ENCODE assay signal across 22 cellular contexts in the genomic region with DNA sequence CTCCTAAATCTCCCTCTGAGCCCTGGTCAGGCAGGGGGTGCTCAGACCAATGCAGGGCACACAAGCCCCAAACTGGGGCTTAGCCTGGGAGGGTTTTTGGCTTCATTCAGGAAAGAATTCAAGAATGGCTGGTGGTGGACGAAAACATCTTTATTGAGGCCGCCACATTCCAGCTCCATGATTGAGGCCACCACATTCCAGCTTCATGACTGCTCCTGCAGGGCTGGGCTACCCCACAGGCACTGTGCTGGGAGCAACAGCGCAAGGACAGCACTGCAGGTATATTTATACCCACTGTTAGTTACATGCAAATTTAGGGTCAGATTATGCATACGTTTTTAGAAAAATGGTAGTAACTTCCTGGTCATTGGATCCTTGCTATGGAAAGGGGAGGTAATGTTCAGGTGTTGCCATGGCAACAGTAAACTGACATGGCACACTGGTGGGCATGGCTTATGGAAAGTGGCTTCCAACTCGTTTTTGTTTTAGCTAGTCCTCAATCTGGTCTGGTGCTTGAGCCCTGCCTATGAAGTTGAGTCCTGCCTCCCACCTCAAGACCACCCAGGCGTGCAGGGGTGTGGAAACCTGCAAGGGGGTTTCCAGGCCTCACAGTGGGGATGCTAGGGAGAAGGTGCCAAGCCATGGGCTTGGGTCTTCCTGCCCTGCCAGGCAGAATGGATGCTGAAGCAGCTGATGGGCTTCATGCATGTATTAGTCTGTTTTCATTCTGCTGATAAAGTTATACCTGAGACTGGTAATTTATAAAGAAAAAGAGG.
"Had no signal": no experiment of that assay in that cellular context is flagged by ENCODE, and none has a peak within 500 bp of the region (broad histone marks: within the 10 kb centered on the region; RNA-seq: fewer than 3 reads in every experiment).

No MANE protein-coding gene starts in this region.

- ATAC-seq: activated T-cell treated with anti-CD3 and anti-CD28 coated beads, Interleukin-2, amount 50 U/mL, for 4 hours; activated T-helper 17 cell treated with anti-CD3 and anti-CD28 coated beads, Interleukin-2, amount 50 U/mL, for 72 hours; foreskin keratinocyte; left lobe of liver; lower lobe of right lung; natural killer cell had no signal

- DNase-seq: activated CD4-positive, alpha-beta memory T cell treated with anti-CD3 and anti-CD28 coated beads for 36 hours; activated CD4-positive, alpha-beta T cell treated with anti-CD3 and anti-CD28 coated beads, Interleukin-2, amount 10 ng/mL, durations not matched to agents 24 days and 14 days; activated CD4-positive, CD25-positive, alpha-beta regulatory T cell treated with anti-CD3 and anti-CD28 coated beads, Interleukin-2, amount 50 U/mL, for 72 hours; activated gamma-delta T cell treated with Interleukin-2 at 50 U/mL for 16 hours; activated naive CD4-positive, alpha-beta T cell treated with anti-CD3 and anti-CD28 coated beads, Interleukin-2, amount 50 U/mL, for 16 hours; activated T-cell treated with anti-CD3 and anti-CD28 coated beads, Interleukin-2, amount 50 U/mL, for 4 hours; amniotic stem cell; central memory CD4-positive, alpha-beta T cell; foreskin keratinocyte; heart right ventricle; kidney glomerular epithelial cell; lower lobe of right lung; mesenchymal stem cell; natural killer cell; posterior cingulate gyrus; right cardiac atrium; spleen; stimulated activated naive CD4-positive, alpha-beta T cell; T-helper 1 cell; WERI-Rb-1 had no signal
